20 cellular contexts compared by ENCODE assay signal in genomic region chr6:169955796-169956493, GRCh38.
DNase-seq lines count a peak whose midpoint lies in the region; ATAC-seq and TF ChIP-seq lines count a peak whose summit lies in the region.
"Had no signal": no experiment of that assay in that cellular context is flagged by ENCODE, and none has a peak within 500 bp of the region (broad histone marks: within the 10 kb centered on the region; RNA-seq: fewer than 3 reads in every experiment).

No MANE protein-coding gene starts in this region.

- CTCF ChIA-PET in WTC11 (lab: Charles Lee), result interaction anchor here (1.2 to 1.3 kb wide), 2 partner anchors 124 to 166 kb away, joined by 3 to 4 read pairs; no protein-coding TSS in a partner anchor

- peak overlapping the region; percentile 9 for H2AFZ ChIP-seq in neural progenitor cell (replicated peaks)

- POLR2A ChIA-PET in WTC11 (lab: Charles Lee), result no interaction called here

- ATAC-seq in activated T-cell treated with anti-CD3 and anti-CD28 coated beads, Interleukin-2, amount 50 U/mL, for 4 hours, result no peak
- ATAC-seq in WTC11, result no peak
- no peak for ATAC-seq in stimulated activated naive CD8-positive, alpha-beta T cell treated with anti-CD3 and anti-CD28 coated beads, Interleukin-15, Interleukin-2, amounts not matched to agents 100 U/mL and 50 U/mL, for 24 hours
- no peak for ATAC-seq in stimulated activated memory B cell treated with anti-CD40 and anti-IgM and Interleukin-4, amounts not matched to agents 10 μg/mL and 1 μg/mL and 100 μg/mL, for 72 hours
- ATAC-seq: left lung had no signal

- no peaks in the 10 kb centered on the region for H3F3A ChIP-seq in neural progenitor cell (ENCODE audit: low read depth)

- no peak for TF ChIP-seq CTCF in Peyer's patch (IDR thresholded peaks at IDR 0.05)
- TF ChIP-seq CTCF in neural progenitor cell (IDR thresholded peaks at IDR 0.05), result no peak
- TF ChIP-seq CTCF in vagina (IDR thresholded peaks at IDR 0.05), result no peak
- no peak for TF ChIP-seq CTCF in WTC11 (IDR thresholded peaks at IDR 0.05)

- H3K9me3 ChIP-seq in Peyer's patch, result no peaks in the 10 kb centered on the region
- H3K9me3 ChIP-seq in neural progenitor cell (ENCODE audit: low read depth), result no peaks in the 10 kb centered on the region
- no peaks in the 10 kb centered on the region for H3K9me3 ChIP-seq in vagina
- H3K9me3 ChIP-seq: left lung, tibial nerve had no signal

- H3K9me3 Mint-ChIP-seq in activated T-cell treated with anti-CD3 and anti-CD28 coated beads, Interleukin-2, amount 50 U/mL, for 4 hours, result no peaks in the 10 kb centered on the region
- H3K9me3 Mint-ChIP-seq in neural progenitor cell, result peaks cover 5% of the 10 kb centered on the region
- peaks cover 7% of the 10 kb centered on the region for H3K9me3 Mint-ChIP-seq in WTC11
- no peaks in the 10 kb centered on the region for H3K9me3 Mint-ChIP-seq in stimulated activated memory B cell treated with anti-CD40 and anti-IgM and Interleukin-4, amounts not matched to agents 10 μg/mL and 1 μg/mL and 100 μg/mL, for 72 hours

- no peak overlapping the region for H3K9ac ChIP-seq in neural progenitor cell
- H3K9ac ChIP-seq: BLaER1 treated with 17β-estradiol and CSF1 and Interleukin-3, amounts not matched to agents 10 nM and 100 nM had no signal

- intact Hi-C loops in vagina (cut with DNase I), result no loop called here

- H3K4me3 Mint-ChIP-seq in activated T-cell treated with anti-CD3 and anti-CD28 coated beads, Interleukin-2, amount 50 U/mL, for 4 hours, result no peak overlapping the region
- H3K4me3 Mint-ChIP-seq in neural progenitor cell (no peak overlapping the region), WTC11 (no peak overlapping the region)
- H3K4me3 Mint-ChIP-seq in stimulated activated memory B cell treated with anti-CD40 and anti-IgM and Interleukin-4, amounts not matched to agents 10 μg/mL and 1 μg/mL and 100 μg/mL, for 72 hours, result no peak overlapping the region
- H3K4me3 Mint-ChIP-seq: neural crest cell had no signal

- H3K4me3 ChIP-seq in Peyer's patch (no peak overlapping the region), neural progenitor cell (no peak overlapping the region), vagina (no peak overlapping the region)
- H3K4me3 ChIP-seq: BLaER1 treated with 17β-estradiol and CSF1 and Interleukin-3, amounts not matched to agents 10 nM and 100 nM; cardiac muscle cell; left lung; tibial nerve had no signal

- no peaks in the 10 kb centered on the region for H3K79me2 ChIP-seq in neural progenitor cell (ENCODE audit: low read depth)

- peaks cover 16% of the 10 kb centered on the region for H3K4me1 Mint-ChIP-seq in activated T-cell treated with anti-CD3 and anti-CD28 coated beads, Interleukin-2, amount 50 U/mL, for 4 hours (ENCODE audit: low read depth)
- H3K4me1 Mint-ChIP-seq in neural progenitor cell (peaks cover 24% of the 10 kb centered on the region), WTC11 (peaks cover 10% of the 10 kb centered on the region)
- H3K4me1 Mint-ChIP-seq in stimulated activated memory B cell treated with anti-CD40 and anti-IgM and Interleukin-4, amounts not matched to agents 10 μg/mL and 1 μg/mL and 100 μg/mL, for 72 hours, result peaks cover 18% of the 10 kb centered on the region
- H3K4me1 Mint-ChIP-seq: neural crest cell had no signal

- H3K36me3 ChIP-seq in Peyer's patch (no peaks in the 10 kb centered on the region), neural progenitor cell (no peaks in the 10 kb centered on the region), vagina (no peaks in the 10 kb centered on the region)
- H3K36me3 ChIP-seq: BLaER1 treated with 17β-estradiol and CSF1 and Interleukin-3, amounts not matched to agents 10 nM and 100 nM; cardiac muscle cell; left lung; tibial nerve had no signal

- no peak for TF ChIP-seq POLR2A in Peyer's patch (IDR thresholded peaks at IDR 0.05)
- no peak for TF ChIP-seq POLR2A in vagina (IDR thresholded peaks at IDR 0.05)

- no peaks in the 10 kb centered on the region for H3K4me1 ChIP-seq in Peyer's patch
- H3K4me1 ChIP-seq in neural progenitor cell, result peaks cover 6% of the 10 kb centered on the region
- peaks cover 20% of the 10 kb centered on the region for H3K4me1 ChIP-seq in vagina
- H3K4me1 ChIP-seq: tibial nerve had no signal

- H3K27ac Mint-ChIP-seq in neural progenitor cell (peak overlapping the region; percentile 63), WTC11 (no peak overlapping the region)
- no peak overlapping the region for H3K27ac Mint-ChIP-seq in stimulated activated memory B cell treated with anti-CD40 and anti-IgM and Interleukin-4, amounts not matched to agents 10 μg/mL and 1 μg/mL and 100 μg/mL, for 72 hours

- DNase-seq in activated T-cell treated with anti-CD3 and anti-CD28 coated beads, Interleukin-2, amount 50 U/mL, for 48 hours, result peak; percentile 3 to 8
- DNase-seq in activated T-cell treated with anti-CD3 and anti-CD28 coated beads, Interleukin-2, amount 50 U/mL, for 4 hours, result no peak
- DNase-seq in Peyer's patch, result peak; percentile 6 to 41 (median 38)
- no peak for DNase-seq in neural progenitor cell (ENCODE audit: low spot score)
- DNase-seq in vagina (ENCODE audit: extremely low spot score in 2 of 2), result peak; percentile 71 to 96
- no peak for DNase-seq in WTC11 (ENCODE audit: low spot score)
- no peak for DNase-seq in stimulated activated naive CD8-positive, alpha-beta T cell treated with anti-CD3 and anti-CD28 coated beads, Interleukin-15, Interleukin-2, amounts not matched to agents 100 U/mL and 50 U/mL, for 24 hours
- DNase-seq: activated CD4-positive, alpha-beta T cell treated with anti-CD3 and anti-CD28 coated beads for 48 hours; amniotic stem cell; effector CD8-positive, alpha-beta T cell; NCI-H1694; NCI-H446; retina; stimulated activated naive CD4-positive, alpha-beta T cell had no signal

- H3K36me3 Mint-ChIP-seq in activated T-cell treated with anti-CD3 and anti-CD28 coated beads, Interleukin-2, amount 50 U/mL, for 4 hours (ENCODE audit: insufficient read depth), result no peaks in the 10 kb centered on the region
- H3K36me3 Mint-ChIP-seq in neural progenitor cell (no peaks in the 10 kb centered on the region), WTC11 (no peaks in the 10 kb centered on the region)
- no peaks in the 10 kb centered on the region for H3K36me3 Mint-ChIP-seq in stimulated activated memory B cell treated with anti-CD40 and anti-IgM and Interleukin-4, amounts not matched to agents 10 μg/mL and 1 μg/mL and 100 μg/mL, for 72 hours

- H3K27me3 Mint-ChIP-seq in activated T-cell treated with anti-CD3 and anti-CD28 coated beads, Interleukin-2, amount 50 U/mL, for 4 hours (ENCODE audit: low read depth), result no peaks in the 10 kb centered on the region
- H3K27me3 Mint-ChIP-seq in neural progenitor cell (ENCODE audit: insufficient read depth, low read depth) (peaks cover 5% of the 10 kb centered on the region), WTC11 (ENCODE audit: low read depth) (no peaks in the 10 kb centered on the region)
- H3K27me3 Mint-ChIP-seq in stimulated activated memory B cell treated with anti-CD40 and anti-IgM and Interleukin-4, amounts not matched to agents 10 μg/mL and 1 μg/mL and 100 μg/mL, for 72 hours, result peaks cover 44% of the 10 kb centered on the region

- no peak overlapping the region for H3K27ac ChIP-seq in Peyer's patch
- no peak overlapping the region for H3K27ac ChIP-seq in neural progenitor cell
- no peak overlapping the region for H3K27ac ChIP-seq in vagina
- H3K27ac ChIP-seq: BLaER1 treated with 17β-estradiol and CSF1 and Interleukin-3, amounts not matched to agents 10 nM and 100 nM; cardiac muscle cell; left lung; tibial nerve had no signal

- H3K27me3 ChIP-seq in Peyer's patch (no peaks in the 10 kb centered on the region), neural progenitor cell (no peaks in the 10 kb centered on the region), vagina (no peaks in the 10 kb centered on the region)
- H3K27me3 ChIP-seq: cardiac muscle cell had no signal

- H3K4me2 ChIP-seq in neural progenitor cell, result no peak overlapping the region
- H3K4me2 ChIP-seq: BLaER1 treated with 17β-estradiol and CSF1 and Interleukin-3, amounts not matched to agents 10 nM and 100 nM had no signal

- H4K20me1 ChIP-seq in neural progenitor cell (ENCODE audit: low read depth), result no peaks in the 10 kb centered on the region
- H4K20me1 ChIP-seq: BLaER1 treated with 17β-estradiol and CSF1 and Interleukin-3, amounts not matched to agents 10 nM and 100 nM had no signal

TF ChIP-seq in WTC11, 78 proteins besides CTCF, POLR2A, EP300 and RAD21:
- TF ChIP-seq SMAD4 (CRISPR knock-in tag; IDR thresholded peaks at IDR 0.05), result no peak
- no peak for TF ChIP-seq JUN (CRISPR knock-in tag; IDR thresholded peaks at IDR 0.05)
- TF ChIP-seq FOXK1 (CRISPR knock-in tag; IDR thresholded peaks at IDR 0.05), result no peak

Comparison
In these comparisons a context has a peak if more than half of its experiments do, and no peak if none do; other contexts are left out.
1. DNase-seq: peak in activated T-cell treated with anti-CD3 and anti-CD28 coated beads, Interleukin-2, amount 50 U/mL, for 48 hours (2 of 2), Peyer's patch (3 of 3) and vagina (2 of 2); none in activated T-cell treated with anti-CD3 and anti-CD28 coated beads, Interleukin-2, amount 50 U/mL, for 4 hours (single experiment), neural progenitor cell (single experiment), WTC11 (single experiment) and stimulated activated naive CD8-positive, alpha-beta T cell treated with anti-CD3 and anti-CD28 coated beads, Interleukin-15, Interleukin-2, amounts not matched to agents 100 U/mL and 50 U/mL, for 24 hours (single experiment).